18 cellular contexts compared by ENCODE assay signal in genomic region chr1:228005511-228006033, GRCh38. TPM values are rescaled to one million over a fixed set of nuclear protein-coding genes. Genes with fewer than 3 reads are reported as not detected.
DNase-seq lines count a peak whose midpoint lies in the region; ATAC-seq and TF ChIP-seq lines count a peak whose summit lies in the region.
"Had no signal": no experiment of that assay in that cellular context is flagged by ENCODE, and none has a peak within 500 bp of the region (broad histone marks: within the 10 kb centered on the region; RNA-seq: fewer than 3 reads in every experiment).

No MANE protein-coding gene starts in this region.

- CTCF ChIA-PET in activated CD4-positive, alpha-beta memory T cell treated with anti-CD3 and anti-CD28 coated beads for 36 hours (lab: Charles Lee), result interaction anchor here (0.6 to 2.0 kb wide), 4 partner anchors 54 to 864 kb away, joined by 3 to 5 read pairs (median 4); no protein-coding TSS in a partner anchor

- DNase-seq in AG20443 (ENCODE audit: low spot score), result peak; percentile 21
- peak; percentile 36 for DNase-seq in GM13976 (ENCODE audit: low spot score)
- DNase-seq in activated CD4-positive, alpha-beta memory T cell treated with anti-CD3 and anti-CD28 coated beads for 36 hours, result peak; percentile 5
- peak; percentile 81 for DNase-seq in mesenteric fat pad (ENCODE audit: low spot score)
- DNase-seq in NAMALWA (ENCODE audit: low spot score), result no peak
- no peak for DNase-seq in stimulated activated naive CD4-positive, alpha-beta T cell treated with Interleukin-2 at 50 U/mL for 16 hours (lab: John Stamatoyannopoulos, UW)
- DNase-seq: brain microvascular endothelial cell; effector memory CD8-positive, alpha-beta T cell; NCI-H1048; NCI-H2227 treated with DMSO at 0.1 percent for 48 hours had no signal

- in situ Hi-C loops in GM13976 (cut with MboI; ENCODE audit: low sequenced_read_pairs, unreplicated experiment), result no loop called here

- no peaks in the 10 kb centered on the region for H3K9me3 Mint-ChIP-seq in activated CD4-positive, alpha-beta memory T cell treated with anti-CD3 and anti-CD28 coated beads for 36 hours
- H3K9me3 Mint-ChIP-seq: activated naive CD4-positive, alpha-beta T cell treated with anti-CD3 and anti-CD28 coated beads, Interleukin-2, amount 50 U/mL, for 24 hours; effector memory CD8-positive, alpha-beta T cell had no signal

- no peak overlapping the region for H3K27ac Mint-ChIP-seq in activated CD4-positive, alpha-beta memory T cell treated with anti-CD3 and anti-CD28 coated beads for 36 hours
- H3K27ac Mint-ChIP-seq: activated naive CD4-positive, alpha-beta T cell treated with anti-CD3 and anti-CD28 coated beads, Interleukin-2, amount 50 U/mL, for 24 hours; effector memory CD8-positive, alpha-beta T cell had no signal

- peaks cover 13% of the 10 kb centered on the region for H3K4me1 Mint-ChIP-seq in activated CD4-positive, alpha-beta memory T cell treated with anti-CD3 and anti-CD28 coated beads for 36 hours (ENCODE audit: low read depth)

- peaks cover 56% of the 10 kb centered on the region for H3K27me3 Mint-ChIP-seq in activated CD4-positive, alpha-beta memory T cell treated with anti-CD3 and anti-CD28 coated beads for 36 hours

- no peak for ATAC-seq in HG03439 (IDR thresholded peaks at IDR 0.05; ENCODE audit: unreplicated experiment)
- ATAC-seq in GM18873 (IDR thresholded peaks at IDR 0.05; ENCODE audit: low FRiP score, unreplicated experiment), result no peak
- ATAC-seq: effector memory CD8-positive, alpha-beta T cell had no signal

- TF ChIP-seq CTCF in GM13976 (IDR thresholded peaks at IDR 0.05; ENCODE audit: borderline replicate concordance, control extremely low read depth, extremely low read depth, insufficient read depth, missing control alignments), result no peak

- intact Hi-C loops in activated CD4-positive, alpha-beta memory T cell treated with anti-CD3 and anti-CD28 coated beads for 36 hours (cut with micrococcal nuclease), result no loop called here

- H3K36me3 Mint-ChIP-seq in activated CD4-positive, alpha-beta memory T cell treated with anti-CD3 and anti-CD28 coated beads for 36 hours, result no peaks in the 10 kb centered on the region
- H3K36me3 Mint-ChIP-seq: activated naive CD4-positive, alpha-beta T cell treated with anti-CD3 and anti-CD28 coated beads, Interleukin-2, amount 50 U/mL, for 24 hours had no signal

- no peak overlapping the region for H3K4me3 Mint-ChIP-seq in activated CD4-positive, alpha-beta memory T cell treated with anti-CD3 and anti-CD28 coated beads for 36 hours
- H3K4me3 Mint-ChIP-seq: activated naive CD4-positive, alpha-beta T cell treated with anti-CD3 and anti-CD28 coated beads, Interleukin-2, amount 50 U/mL, for 24 hours had no signal

- POLR2A ChIA-PET in activated CD4-positive, alpha-beta memory T cell treated with anti-CD3 and anti-CD28 coated beads for 36 hours (lab: Charles Lee), result no interaction called here

RNA-seq across cellular contexts. Expression of gene WNT3A, which starts 1.2 kb away (rescaled TPM):
- total RNA-seq in activated CD4-positive, alpha-beta memory T cell treated with anti-CD3 and anti-CD28 coated beads for 36 hours, result not detected
- total RNA-seq in mesenteric fat pad, result not detected
- total RNA-seq: Daoy, GM12878, omental fat pad, SJSA1, temporal lobe had no signal

RNA-seq across cellular contexts. Expression of gene WNT9A, which starts 57.8 kb away (rescaled TPM):
- total RNA-seq in activated CD4-positive, alpha-beta memory T cell treated with anti-CD3 and anti-CD28 coated beads for 36 hours, result under 1 TPM; 0.07 to 0.12 TPM
- 1.3 TPM for total RNA-seq in mesenteric fat pad
- total RNA-seq: GM12878 had no signal

Comparison
In these comparisons a context has a peak if more than half of its experiments do, and no peak if none do; other contexts are left out.
1. DNase-seq: peak in AG20443 (single experiment), GM13976 (single experiment), activated CD4-positive, alpha-beta memory T cell treated with anti-CD3 and anti-CD28 coated beads for 36 hours (single experiment) and mesenteric fat pad (single experiment); none in NAMALWA (single experiment) and stimulated activated naive CD4-positive, alpha-beta T cell treated with Interleukin-2 at 50 U/mL for 16 hours (single experiment).